Comparison of ENCODE assay signal across 12 cellular contexts in the genomic region with DNA sequence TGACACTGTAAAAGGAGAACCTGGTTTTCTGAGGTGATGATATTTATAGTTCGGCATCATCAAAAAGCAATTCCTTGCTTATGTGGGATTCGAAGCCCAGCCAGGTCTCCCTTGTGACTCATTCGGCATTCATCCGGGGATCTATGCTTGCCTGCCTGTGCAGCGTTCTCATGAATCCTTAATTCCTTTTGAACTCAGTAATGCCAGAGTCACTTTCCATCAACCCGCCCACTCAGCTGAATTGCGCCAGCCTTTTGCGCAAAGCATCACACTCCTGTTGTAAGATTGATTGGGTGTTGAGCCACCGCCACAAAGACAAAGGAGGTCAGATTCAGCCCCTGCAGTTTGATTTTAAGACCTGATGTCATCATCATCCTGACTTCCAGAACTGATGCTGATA.
DNase-seq lines count a peak whose midpoint lies in the region; ATAC-seq, FAIRE-seq and TF ChIP-seq lines count a peak whose summit lies in the region.
"Had no signal": no experiment of that assay in that cellular context is flagged by ENCODE, and none has a peak within 500 bp of the region (broad histone marks: within the 10 kb centered on the region; RNA-seq: fewer than 3 reads in every experiment).

No MANE protein-coding gene starts in this region.

- CTCF ChIA-PET in HepG2 (lab: Yijun Ruan, JAX; ENCODE audit: low intra/inter-chr PET ratio, low total read pairs): no interaction called here

- H3K27me3 ChIP-seq in HepG2 (ENCODE audit: control insufficient read depth in 1 of 2, insufficient read depth in 2 of 2, low read length in 2 of 2) (no peaks in the 10 kb centered on the region), right lobe of liver (no peaks in the 10 kb centered on the region), endodermal cell (ENCODE audit: control insufficient read depth, insufficient read depth, low read length, poor library complexity, severe bottlenecking) (no peaks in the 10 kb centered on the region), thyroid gland (no peaks in the 10 kb centered on the region)

- no peak overlapping the region for H3K4me3 ChIP-seq in HepG2 (replicated peaks in 1 of 3; ENCODE audit: insufficient read depth in 1 of 3, low read depth in 2 of 3, low read length in 3 of 3)
- no peak overlapping the region for H3K4me3 ChIP-seq in right lobe of liver
- H3K4me3 ChIP-seq in astrocyte of the spinal cord (ENCODE audit: low read depth, low read length): no peak overlapping the region
- H3K4me3 ChIP-seq in endodermal cell (ENCODE audit: low read length): no peak overlapping the region
- H3K4me3 ChIP-seq in thyroid gland (replicated peaks in 1 of 3): no peak overlapping the region

- no peaks in the 10 kb centered on the region for H3K4me1 Mint-ChIP-seq in endodermal cell

- TF ChIP-seq EP300 in HepG2 (IDR thresholded peaks at IDR 0.05; ENCODE audit: low read depth in 2 of 2, low read length in 2 of 2) (no peak), HepG2 (CRISPR knock-in tag; IDR thresholded peaks at IDR 0.05; ENCODE audit: borderline replicate concordance) (no peak)

- no peaks in the 10 kb centered on the region for H3K9me3 Mint-ChIP-seq in endodermal cell

- TF ChIP-seq POLR2A in HepG2 (IDR thresholded peaks at IDR 0.05; ENCODE audit: insufficient read depth in 1 of 2, low read depth in 2 of 2, low read length in 2 of 2): no peak
- no peak for TF ChIP-seq POLR2A in right lobe of liver (IDR thresholded peaks at IDR 0.05)
- TF ChIP-seq POLR2A in thyroid gland (IDR thresholded peaks at IDR 0.05): no peak

- DNase-seq in HepG2 (ENCODE audit: low spot score): no peak
- DNase-seq in right lobe of liver: no peak
- peak; percentile 86 for DNase-seq in astrocyte of the spinal cord (ENCODE audit: low read depth, low spot score)
- peak; percentile 9 for DNase-seq in iPS-NIHi11 (ENCODE audit: low spot score)
- no peak for DNase-seq in endodermal cell
- DNase-seq in NCI-H524 (lab: John Stamatoyannopoulos, UW): no peak
- no peak for DNase-seq in left cardiac atrium
- no peak for DNase-seq in thyroid gland
- DNase-seq: amygdala, DND-41, Right ventricle myocardium superior had no signal

- no peaks in the 10 kb centered on the region for H3K36me3 ChIP-seq in HepG2 (replicated peaks in 1 of 2; ENCODE audit: control insufficient read depth in 1 of 2, insufficient read depth in 2 of 2, low read length in 2 of 2)
- no peaks in the 10 kb centered on the region for H3K36me3 ChIP-seq in right lobe of liver
- no peaks in the 10 kb centered on the region for H3K36me3 ChIP-seq in endodermal cell (ENCODE audit: control insufficient read depth, insufficient read depth, low read length)
- no peaks in the 10 kb centered on the region for H3K36me3 ChIP-seq in thyroid gland

- no peak for ATAC-seq in HepG2
- no peak for ATAC-seq in right lobe of liver
- no peak for ATAC-seq in left cardiac atrium

- H2AFZ ChIP-seq in HepG2 (ENCODE audit: low read length): no peak overlapping the region

- in situ Hi-C loops in HepG2 (cut with HindIII; ENCODE audit: extremely low pct_ligation_motif_present, low pct_unique_long_range_greater_than_20kb) (no loop called here), astrocyte of the spinal cord (cut with HindIII; ENCODE audit: low sequenced_read_pairs) (no loop called here)

- H4K20me1 ChIP-seq in HepG2 (ENCODE audit: insufficient read depth, low read length): no peaks in the 10 kb centered on the region

- no peaks in the 10 kb centered on the region for H3K36me3 Mint-ChIP-seq in endodermal cell (ENCODE audit: low read depth)

- TF ChIP-seq CTCF in HepG2 (CRISPR knock-in tag; IDR thresholded peaks at IDR 0.05): no peak
- TF ChIP-seq CTCF in right lobe of liver (IDR thresholded peaks at IDR 0.05): no peak
- TF ChIP-seq CTCF in astrocyte of the spinal cord (IDR thresholded peaks at IDR 0.05; ENCODE audit: low read depth, low read length): no peak
- TF ChIP-seq CTCF in endodermal cell (conservative IDR thresholded peaks at IDR 0.05): no peak
- TF ChIP-seq CTCF in thyroid gland (IDR thresholded peaks at IDR 0.05): no peak

- no peak overlapping the region for H3K4me2 ChIP-seq in HepG2 (ENCODE audit: low read depth, low read length)

- intact Hi-C loops in HepG2 (cut with micrococcal nuclease; ENCODE audit: unreplicated experiment): no loop called here
- intact Hi-C loops in right lobe of liver (cut with DNase I): no loop called here
- intact Hi-C loops in left cardiac atrium (cut with DNase I): no loop called here
- intact Hi-C loops in thyroid gland (cut with DNase I): no loop called here

- no peak overlapping the region for H3K9ac ChIP-seq in HepG2 (ENCODE audit: insufficient read depth, low read depth, low read length)
- H3K9ac ChIP-seq in endodermal cell (ENCODE audit: extremely low read depth, low read length, poor library complexity, severe bottlenecking): no peak overlapping the region

- TF ChIP-seq RAD21 in HepG2 (CRISPR knock-in tag; IDR thresholded peaks at IDR 0.05): no peak

- POLR2A ChIA-PET in HepG2 (lab: Yijun Ruan, JAX): no interaction called here

- H3K27me3 Mint-ChIP-seq in endodermal cell (ENCODE audit: insufficient read depth): no peaks in the 10 kb centered on the region

- no peak overlapping the region for H3K4me3 Mint-ChIP-seq in endodermal cell

- no peak overlapping the region for H3K27ac Mint-ChIP-seq in endodermal cell

- no peaks in the 10 kb centered on the region for H3K79me2 ChIP-seq in HepG2 (ENCODE audit: insufficient read depth, low read length)

- no peak for FAIRE-seq in HepG2 (lab: Jason Lieb, UNC)

- H3K9me3 ChIP-seq in HepG2 (ENCODE audit: low read length) (no peaks in the 10 kb centered on the region), right lobe of liver (no peaks in the 10 kb centered on the region), endodermal cell (ENCODE audit: control insufficient read depth, low read length) (no peaks in the 10 kb centered on the region), thyroid gland (no peaks in the 10 kb centered on the region)

- WGBS in HepG2 (ENCODE audit: low lambda C conversion rate): 27% methylated on average over 9 of the region's 9 CpGs
- WGBS in right lobe of liver (ENCODE audit: insufficient coverage, low coverage, low lambda C conversion rate, missing lambda C conversion rate): 72% methylated on average over 6 of the region's 9 CpGs
- 89 to 95% methylated on average over 7 to 9 of the region's 9 CpGs for WGBS in endodermal cell (ENCODE audit: insufficient coverage in 1 of 2, insufficient read length in 1 of 2), 2 experiments
- WGBS in thyroid gland, 2 donors: 90 to 91% methylated on average over 9 of the region's 9 CpGs

- H3K4me1 ChIP-seq in HepG2 (ENCODE audit: insufficient read depth, low read length) (no peaks in the 10 kb centered on the region), right lobe of liver (no peaks in the 10 kb centered on the region), endodermal cell (ENCODE audit: control insufficient read depth, insufficient read depth, low read length) (no peaks in the 10 kb centered on the region), thyroid gland (no peaks in the 10 kb centered on the region)

- BruUV-seq in HepG2 (replicated peaks; lab: Mats Ljungman, UMichigan): no TSS peak

- H3K27ac ChIP-seq in HepG2 (ENCODE audit: extremely low read length, insufficient read depth, low read length) (no peak overlapping the region), right lobe of liver (no peak overlapping the region), endodermal cell (ENCODE audit: low read depth, low read length) (no peak overlapping the region), thyroid gland (no peak overlapping the region)
- H3K27ac ChIP-seq: 22Rv1 had no signal

TF ChIP-seq in HepG2, 621 proteins besides CTCF, POLR2A, EP300 and RAD21:
- TF ChIP-seq ATF7 (IDR thresholded peaks at IDR 0.05) (0 out of 2 replicates have a peak, but pooled peaks have one; percentile 6), ATF7 (CRISPR knock-in tag; IDR thresholded peaks at IDR 0.05) (no peak), CREB1 (IDR thresholded peaks at IDR 0.05) (peak; percentile 55; the same call in 1 of the 2 replicates), CREB1 (CRISPR knock-in tag; IDR thresholded peaks at IDR 0.05) (no peak), ZNF761 (CRISPR knock-in tag; conservative IDR thresholded peaks at IDR 0.05) (no peak)

Comparison
In these comparisons a context has a peak if more than half of its experiments do, and no peak if none do; other contexts are left out.
1. DNase-seq: peak in astrocyte of the spinal cord (single experiment) and iPS-NIHi11 (single experiment); none in HepG2 (single experiment), right lobe of liver (0 of 3), endodermal cell (single experiment), NCI-H524 (0 of 2), left cardiac atrium (single experiment) and thyroid gland (0 of 2).